In genomic region chr4:145937990-145938611, GRCh38 we compare ENCODE assay signal across 8 cellular contexts.
DNase-seq lines count a peak whose midpoint lies in the region; FAIRE-seq and TF ChIP-seq lines count a peak whose summit lies in the region.

No MANE protein-coding gene starts in this region.

- no peaks in the 10 kb centered on the region for H3K9me3 Mint-ChIP-seq in nephron progenitor cell

- intact Hi-C loops in tibial artery (cut with DNase I; ENCODE audit: low total_unique reads), result loop anchor here (5.0 to 10.0 kb wide), 4 partner anchors 53 to 763 kb away; partner anchors contain the start of gene MMAA

- peak overlapping the region; percentile 82 to 95 for H3K4me3 ChIP-seq in tibial artery

- H3K27ac Mint-ChIP-seq in nephron progenitor cell, result peak overlapping the region; percentile 99

- peak overlapping the region; percentile 92 for H3K4me3 Mint-ChIP-seq in nephron progenitor cell

- peaks cover 50% of the 10 kb centered on the region for H3K4me1 Mint-ChIP-seq in nephron progenitor cell

- H3K27ac ChIP-seq in tibial artery, result peak overlapping the region; percentile 92 to 99

- H3K4me1 ChIP-seq in tibial artery, result peaks cover 0 to 36% (median 20%) of the 10 kb centered on the region in 4 donors

- H3K27me3 Mint-ChIP-seq in nephron progenitor cell (ENCODE audit: low read depth, poor library complexity), result no peaks in the 10 kb centered on the region

- H3K36me3 ChIP-seq in tibial artery, result no peaks in the 10 kb centered on the region

- FAIRE-seq in GM19239 (lab: Jason Lieb, UNC), result peak; percentile 81

- TF ChIP-seq CTCF in nephron progenitor cell (IDR thresholded peaks at IDR 0.05) (no peak), tibial artery (IDR thresholded peaks at IDR 0.05) (no peak)

- H3K36me3 Mint-ChIP-seq in nephron progenitor cell (ENCODE audit: low read depth), result peaks cover 5% of the 10 kb centered on the region

- no peaks in the 10 kb centered on the region for H3K27me3 ChIP-seq in tibial artery

- no peaks in the 10 kb centered on the region for H3K9me3 ChIP-seq in tibial artery

- peak; percentile 14 for DNase-seq in AG08395 (ENCODE audit: low spot score)
- no peak for DNase-seq in GM19239 (ENCODE audit: insufficient read length, low spot score)
- peak; percentile 27 for DNase-seq in NCI-H510A treated with DMSO at 0.1 percent for 48 hours (lab: John Stamatoyannopoulos, UW)
- DNase-seq in activated T-cell treated with anti-CD3 and anti-CD28 coated beads for 48 hours (ENCODE audit: low read depth), result peak; percentile 19
- peak; percentile 22 for DNase-seq in fibroblast of gingiva (ENCODE audit: low read depth)
- DNase-seq in nephron progenitor cell, result peak; percentile 27
- peak in 1 of 2 donors; percentile 65 for DNase-seq in tibial artery
- no peak for DNase-seq in MV-4-11 (lab: John Stamatoyannopoulos, UW)

Comparison
In these comparisons a context has a peak if more than half of its experiments do, and no peak if none do; other contexts are left out.
1. DNase-seq: peak in AG08395 (single experiment), NCI-H510A treated with DMSO at 0.1 percent for 48 hours (single experiment), activated T-cell treated with anti-CD3 and anti-CD28 coated beads for 48 hours (single experiment), fibroblast of gingiva (single experiment) and nephron progenitor cell (single experiment); none in GM19239 (single experiment) and MV-4-11 (single experiment).